ENCODE assay signal across 28 cellular contexts in genomic region chr17:19520641-19521040, GRCh38. TPM values are rescaled to one million over a fixed set of nuclear protein-coding genes. Genes with fewer than 3 reads are reported as not detected.
"Had no signal": no experiment of that assay in that cellular context is flagged by ENCODE, and none has a peak within 500 bp of the region (broad histone marks: within the 10 kb centered on the region; RNA-seq: fewer than 3 reads in every experiment).

No MANE protein-coding gene starts in this region.

- H3K27me3 ChIP-seq: colonic mucosa, dorsolateral prefrontal cortex, gastrocnemius medialis, right atrium auricular region, transverse colon had no signal

- H3K9me3 Mint-ChIP-seq: activated T-cell treated with anti-CD3 and anti-CD28 coated beads, Interleukin-2, amount 50 U/mL, for 72 hours; stimulated activated naive B cell treated with anti-CD40 and anti-IgM and Interleukin-4, amounts not matched to agents 10 μg/mL and 1 μg/mL and 100 μg/mL, for 72 hours; T-helper 1 cell treated with Interleukin-12 subunit alpha and Interleukin-12 subunit beta and Interleukin-4 antibody, amounts not matched to agents 30 μg/mL and 1 μg/mL, for 36 hours had no signal

- H2AFZ ChIP-seq: parathyroid adenoma had no signal

- H3K9ac ChIP-seq: parathyroid adenoma had no signal

- H3K36me3 Mint-ChIP-seq: activated naive CD8-positive, alpha-beta T cell; naive thymus-derived CD4-positive, alpha-beta T cell; stimulated activated naive B cell treated with anti-CD40 and anti-IgM and Interleukin-4, amounts not matched to agents 10 μg/mL and 1 μg/mL and 100 μg/mL, for 72 hours had no signal

- ATAC-seq: activated T-cell treated with anti-CD3 and anti-CD28 coated beads, Interleukin-2, amount 50 U/mL, for 72 hours; gastrocnemius medialis; left cardiac atrium; left ventricle myocardium superior; naive thymus-derived CD4-positive, alpha-beta T cell had no signal

- H3K79me2 ChIP-seq: parathyroid adenoma had no signal

- H3K9me3 ChIP-seq: colonic mucosa, gastrocnemius medialis, right atrium auricular region, transverse colon had no signal

- H3K4me1 ChIP-seq: colonic mucosa, gastrocnemius medialis, parathyroid adenoma, right atrium auricular region, transverse colon had no signal

- DNase-seq: activated CD4-positive, alpha-beta T cell treated with anti-CD3 and anti-CD28 coated beads for 4 hours; activated CD4-positive, alpha-beta T cell treated with anti-CD3 and anti-CD28 coated beads, Interleukin-2, amount 50 U/mL, for 4 hours; activated effector memory CD4-positive, alpha-beta T cell treated with Interleukin-2 at 50 U/mL for 16 hours; activated naive CD4-positive, alpha-beta T cell treated with Interleukin-2 at 50 U/mL for 16 hours; activated T-cell treated with anti-CD3 and anti-CD28 coated beads for 4 hours; activated T-cell treated with anti-CD3 and anti-CD28 coated beads, Interleukin-2, amount 50 U/mL, for 72 hours; anterior cingulate cortex; colonic mucosa; dorsolateral prefrontal cortex; effector memory CD4-positive, alpha-beta T cell; gastrocnemius medialis; glutamatergic neuron; hippocampal formation; left cardiac atrium; left ventricle myocardium superior; midbrain; naive thymus-derived CD4-positive, alpha-beta T cell; stimulated activated CD4-positive, alpha-beta T cell treated with anti-CD3 and anti-CD28 coated beads, Interleukin-15, amount 100 ng/mL, for 24 hours; stimulated activated CD4-positive, alpha-beta T cell treated with anti-CD3 and anti-CD28 coated beads, Interleukin-2, amount 100 ng/mL, for 24 hours; stimulated activated naive B cell treated with anti-CD40 and anti-IgM and Interleukin-4, amounts not matched to agents 10 μg/mL and 1 μg/mL and 100 μg/mL, for 72 hours; T-helper 9 cell; transverse colon had no signal

- H3K36me3 ChIP-seq: colonic mucosa, gastrocnemius medialis, right atrium auricular region, transverse colon had no signal

- H3K27ac Mint-ChIP-seq: activated naive CD8-positive, alpha-beta T cell; activated T-cell treated with anti-CD3 and anti-CD28 coated beads, Interleukin-2, amount 50 U/mL, for 72 hours; stimulated activated naive B cell treated with anti-CD40 and anti-IgM and Interleukin-4, amounts not matched to agents 10 μg/mL and 1 μg/mL and 100 μg/mL, for 72 hours; T-helper 1 cell treated with Interleukin-12 subunit alpha and Interleukin-12 subunit beta and Interleukin-4 antibody, amounts not matched to agents 30 μg/mL and 1 μg/mL, for 36 hours had no signal

- H3K4me3 ChIP-seq: colonic mucosa, dorsolateral prefrontal cortex, gastrocnemius medialis, right atrium auricular region, transverse colon had no signal

- H3K27ac ChIP-seq: colonic mucosa, dorsolateral prefrontal cortex, gastrocnemius medialis, parathyroid adenoma, right atrium auricular region, transverse colon, VCaP had no signal

- H3K4me3 Mint-ChIP-seq: activated naive CD8-positive, alpha-beta T cell; activated T-cell treated with anti-CD3 and anti-CD28 coated beads, Interleukin-2, amount 50 U/mL, for 72 hours; stimulated activated naive B cell treated with anti-CD40 and anti-IgM and Interleukin-4, amounts not matched to agents 10 μg/mL and 1 μg/mL and 100 μg/mL, for 72 hours; T-helper 1 cell treated with Interleukin-12 subunit alpha and Interleukin-12 subunit beta and Interleukin-4 antibody, amounts not matched to agents 30 μg/mL and 1 μg/mL, for 36 hours had no signal

RNA-seq across cellular contexts. Expression of gene SLC47A1, which starts 13.0 kb away (rescaled TPM):
- polyA plus RNA-seq: neural cell had no signal
